In the genomic region with DNA sequence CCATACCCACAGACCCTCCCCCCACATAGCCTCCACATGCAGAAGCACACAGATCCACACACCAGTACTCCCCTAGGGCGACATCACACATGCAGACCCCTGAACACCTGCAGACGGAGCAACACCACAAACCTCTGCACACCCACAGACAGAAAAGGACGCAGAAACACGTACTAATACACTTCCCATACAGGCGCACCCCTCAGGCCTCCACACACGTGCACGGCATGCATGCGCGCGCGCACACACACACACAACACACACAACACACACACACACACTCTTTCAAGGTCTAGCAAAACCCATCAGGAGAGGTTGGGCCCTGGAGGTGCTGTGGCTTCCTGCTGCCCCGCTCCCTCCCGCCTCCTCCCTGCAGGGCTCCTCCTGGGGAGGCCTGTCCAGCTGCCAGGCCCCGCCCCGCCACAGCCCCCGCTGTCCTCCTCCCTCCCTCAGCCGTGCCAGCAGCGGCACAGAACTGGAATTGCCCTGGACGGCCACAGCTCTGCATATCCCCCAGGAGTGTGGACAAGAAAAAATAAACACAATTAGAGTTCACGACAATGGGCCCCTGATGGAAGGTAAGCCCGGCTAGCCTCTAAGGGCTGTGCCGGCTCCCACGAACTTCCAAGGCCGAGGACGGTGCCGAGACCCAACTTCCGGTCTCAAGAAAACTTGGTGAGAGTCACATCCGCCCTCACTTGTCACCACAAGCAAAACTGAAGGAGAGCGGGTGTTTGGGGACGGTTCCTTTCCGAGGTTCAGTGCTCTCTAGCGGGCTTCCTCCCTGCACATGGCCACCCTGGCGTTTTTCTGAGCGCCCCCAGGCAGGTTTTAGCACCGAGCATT, we compare ENCODE assay signal across 1 cellular context.
TF ChIP-seq lines count a peak whose summit lies in the region.

No MANE protein-coding gene starts in this region.

TF ChIP-seq in K562, 482 proteins besides CTCF, POLR2A, EP300 and RAD21 (continued from another document and continues in another):
- TF ChIP-seq, protein P1, sequence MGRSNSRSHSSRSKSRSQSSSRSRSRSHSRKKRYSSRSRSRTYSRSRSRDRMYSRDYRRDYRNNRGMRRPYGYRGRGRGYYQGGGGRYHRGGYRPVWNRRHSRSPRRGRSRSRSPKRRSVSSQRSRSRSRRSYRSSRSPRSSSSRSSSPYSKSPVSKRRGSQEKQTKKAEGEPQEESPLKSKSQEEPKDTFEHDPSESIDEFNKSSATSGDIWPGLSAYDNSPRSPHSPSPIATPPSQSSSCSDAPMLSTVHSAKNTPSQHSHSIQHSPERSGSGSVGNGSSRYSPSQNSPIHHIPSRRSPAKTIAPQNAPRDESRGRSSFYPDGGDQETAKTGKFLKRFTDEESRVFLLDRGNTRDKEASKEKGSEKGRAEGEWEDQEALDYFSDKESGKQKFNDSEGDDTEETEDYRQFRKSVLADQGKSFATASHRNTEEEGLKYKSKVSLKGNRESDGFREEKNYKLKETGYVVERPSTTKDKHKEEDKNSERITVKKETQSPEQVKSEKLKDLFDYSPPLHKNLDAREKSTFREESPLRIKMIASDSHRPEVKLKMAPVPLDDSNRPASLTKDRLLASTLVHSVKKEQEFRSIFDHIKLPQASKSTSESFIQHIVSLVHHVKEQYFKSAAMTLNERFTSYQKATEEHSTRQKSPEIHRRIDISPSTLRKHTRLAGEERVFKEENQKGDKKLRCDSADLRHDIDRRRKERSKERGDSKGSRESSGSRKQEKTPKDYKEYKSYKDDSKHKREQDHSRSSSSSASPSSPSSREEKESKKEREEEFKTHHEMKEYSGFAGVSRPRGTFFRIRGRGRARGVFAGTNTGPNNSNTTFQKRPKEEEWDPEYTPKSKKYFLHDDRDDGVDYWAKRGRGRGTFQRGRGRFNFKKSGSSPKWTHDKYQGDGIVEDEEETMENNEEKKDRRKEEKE (IDR thresholded peaks at IDR 0.05; ENCODE audit: borderline replicate concordance in 1 of 2, control insufficient read depth in 1 of 2, low read depth in 2 of 2, low read length in 1 of 2): no peak
- TF ChIP-seq, protein P2, sequence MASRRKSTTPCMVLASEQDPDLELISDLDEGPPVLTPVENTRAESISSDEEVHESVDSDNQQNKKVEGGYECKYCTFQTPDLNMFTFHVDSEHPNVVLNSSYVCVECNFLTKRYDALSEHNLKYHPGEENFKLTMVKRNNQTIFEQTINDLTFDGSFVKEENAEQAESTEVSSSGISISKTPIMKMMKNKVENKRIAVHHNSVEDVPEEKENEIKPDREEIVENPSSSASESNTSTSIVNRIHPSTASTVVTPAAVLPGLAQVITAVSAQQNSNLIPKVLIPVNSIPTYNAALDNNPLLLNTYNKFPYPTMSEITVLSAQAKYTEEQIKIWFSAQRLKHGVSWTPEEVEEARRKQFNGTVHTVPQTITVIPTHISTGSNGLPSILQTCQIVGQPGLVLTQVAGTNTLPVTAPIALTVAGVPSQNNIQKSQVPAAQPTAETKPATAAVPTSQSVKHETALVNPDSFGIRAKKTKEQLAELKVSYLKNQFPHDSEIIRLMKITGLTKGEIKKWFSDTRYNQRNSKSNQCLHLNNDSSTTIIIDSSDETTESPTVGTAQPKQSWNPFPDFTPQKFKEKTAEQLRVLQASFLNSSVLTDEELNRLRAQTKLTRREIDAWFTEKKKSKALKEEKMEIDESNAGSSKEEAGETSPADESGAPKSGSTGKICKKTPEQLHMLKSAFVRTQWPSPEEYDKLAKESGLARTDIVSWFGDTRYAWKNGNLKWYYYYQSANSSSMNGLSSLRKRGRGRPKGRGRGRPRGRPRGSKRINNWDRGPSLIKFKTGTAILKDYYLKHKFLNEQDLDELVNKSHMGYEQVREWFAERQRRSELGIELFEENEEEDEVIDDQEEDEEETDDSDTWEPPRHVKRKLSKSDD (conservative IDR thresholded peaks at IDR 0.05; ENCODE audit: low read length): no peak
- TF ChIP-seq CREB1 (IDR thresholded peaks at IDR 0.05): peak; percentile 32; the same call in 1 of the 2 replicates
- 0 out of 2 replicates have a peak, but pooled peaks have one; percentile 1 for TF ChIP-seq CREB1 (CRISPR knock-in tag; IDR thresholded peaks at IDR 0.05)
- TF ChIP-seq, protein P3, sequence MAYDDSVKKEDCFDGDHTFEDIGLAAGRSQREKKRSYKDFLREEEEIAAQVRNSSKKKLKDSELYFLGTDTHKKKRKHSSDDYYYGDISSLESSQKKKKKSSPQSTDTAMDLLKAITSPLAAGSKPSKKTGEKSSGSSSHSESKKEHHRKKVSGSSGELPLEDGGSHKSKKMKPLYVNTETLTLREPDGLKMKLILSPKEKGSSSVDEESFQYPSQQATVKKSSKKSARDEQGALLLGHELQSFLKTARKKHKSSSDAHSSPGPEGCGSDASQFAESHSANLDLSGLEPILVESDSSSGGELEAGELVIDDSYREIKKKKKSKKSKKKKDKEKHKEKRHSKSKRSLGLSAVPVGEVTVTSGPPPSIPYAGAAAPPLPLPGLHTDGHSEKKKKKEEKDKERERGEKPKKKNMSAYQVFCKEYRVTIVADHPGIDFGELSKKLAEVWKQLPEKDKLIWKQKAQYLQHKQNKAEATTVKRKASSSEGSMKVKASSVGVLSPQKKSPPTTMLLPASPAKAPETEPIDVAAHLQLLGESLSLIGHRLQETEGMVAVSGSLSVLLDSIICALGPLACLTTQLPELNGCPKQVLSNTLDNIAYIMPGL (CRISPR knock-in tag; IDR thresholded peaks at IDR 0.05): 0 out of 2 replicates have a peak, but pooled peaks have one; percentile 44
- no peak for TF ChIP-seq TCF7 (IDR thresholded peaks at IDR 0.05; ENCODE audit: borderline replicate concordance)
- no peak; the same call in 1 of the 2 replicates for TF ChIP-seq FOXM1 (IDR thresholded peaks at IDR 0.05; ENCODE audit: low read depth)
- no peak for TF ChIP-seq FOXM1 (CRISPR knock-in tag; IDR thresholded peaks at IDR 0.05; ENCODE audit: low read depth)
- TF ChIP-seq ELF1 (tag; IDR thresholded peaks at IDR 0.05): peak; percentile 85
- no peak for TF ChIP-seq NFATC3 (IDR thresholded peaks at IDR 0.05)
- TF ChIP-seq ZNF124 (CRISPR knock-in tag; IDR thresholded peaks at IDR 0.05): no peak
- TF ChIP-seq NEUROD1 (IDR thresholded peaks at IDR 0.05; ENCODE audit: borderline replicate concordance, low read depth, low read length, partially characterized antibody): peak; percentile 10
- no peak for TF ChIP-seq PYGO2 (tag; IDR thresholded peaks at IDR 0.05)
- TF ChIP-seq NCOA1 (IDR thresholded peaks at IDR 0.05; ENCODE audit: low read depth): peak; percentile 40; the same call in 1 of the 2 replicates
- no peak for TF ChIP-seq DNMT1 (IDR thresholded peaks at IDR 0.05)
- no peak for TF ChIP-seq HDAC6 (IDR thresholded peaks at IDR 0.05; ENCODE audit: low read depth, low read length)
- no peak for TF ChIP-seq ZNF217 (CRISPR knock-in tag; IDR thresholded peaks at IDR 0.05)
- TF ChIP-seq GABPB1 (CRISPR knock-in tag; IDR thresholded peaks at IDR 0.05): peak; percentile 88
- TF ChIP-seq, protein P4, sequence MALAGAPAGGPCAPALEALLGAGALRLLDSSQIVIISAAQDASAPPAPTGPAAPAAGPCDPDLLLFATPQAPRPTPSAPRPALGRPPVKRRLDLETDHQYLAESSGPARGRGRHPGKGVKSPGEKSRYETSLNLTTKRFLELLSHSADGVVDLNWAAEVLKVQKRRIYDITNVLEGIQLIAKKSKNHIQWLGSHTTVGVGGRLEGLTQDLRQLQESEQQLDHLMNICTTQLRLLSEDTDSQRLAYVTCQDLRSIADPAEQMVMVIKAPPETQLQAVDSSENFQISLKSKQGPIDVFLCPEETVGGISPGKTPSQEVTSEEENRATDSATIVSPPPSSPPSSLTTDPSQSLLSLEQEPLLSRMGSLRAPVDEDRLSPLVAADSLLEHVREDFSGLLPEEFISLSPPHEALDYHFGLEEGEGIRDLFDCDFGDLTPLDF (CRISPR knock-in tag; IDR thresholded peaks at IDR 0.05): 0 out of 2 replicates have a peak, but pooled peaks have one; percentile 75
- TF ChIP-seq NUFIP1 (IDR thresholded peaks at IDR 0.05; ENCODE audit: partially characterized antibody): no peak
- peak; percentile 22; the same call in 1 of the 2 replicates for TF ChIP-seq MTA1 (IDR thresholded peaks at IDR 0.05; ENCODE audit: borderline replicate concordance)
- TF ChIP-seq, protein P5, sequence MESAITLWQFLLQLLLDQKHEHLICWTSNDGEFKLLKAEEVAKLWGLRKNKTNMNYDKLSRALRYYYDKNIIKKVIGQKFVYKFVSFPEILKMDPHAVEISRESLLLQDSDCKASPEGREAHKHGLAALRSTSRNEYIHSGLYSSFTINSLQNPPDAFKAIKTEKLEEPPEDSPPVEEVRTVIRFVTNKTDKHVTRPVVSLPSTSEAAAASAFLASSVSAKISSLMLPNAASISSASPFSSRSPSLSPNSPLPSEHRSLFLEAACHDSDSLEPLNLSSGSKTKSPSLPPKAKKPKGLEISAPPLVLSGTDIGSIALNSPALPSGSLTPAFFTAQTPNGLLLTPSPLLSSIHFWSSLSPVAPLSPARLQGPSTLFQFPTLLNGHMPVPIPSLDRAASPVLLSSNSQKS (CRISPR knock-in tag; IDR thresholded peaks at IDR 0.05): no peak
- TF ChIP-seq, protein P6, sequence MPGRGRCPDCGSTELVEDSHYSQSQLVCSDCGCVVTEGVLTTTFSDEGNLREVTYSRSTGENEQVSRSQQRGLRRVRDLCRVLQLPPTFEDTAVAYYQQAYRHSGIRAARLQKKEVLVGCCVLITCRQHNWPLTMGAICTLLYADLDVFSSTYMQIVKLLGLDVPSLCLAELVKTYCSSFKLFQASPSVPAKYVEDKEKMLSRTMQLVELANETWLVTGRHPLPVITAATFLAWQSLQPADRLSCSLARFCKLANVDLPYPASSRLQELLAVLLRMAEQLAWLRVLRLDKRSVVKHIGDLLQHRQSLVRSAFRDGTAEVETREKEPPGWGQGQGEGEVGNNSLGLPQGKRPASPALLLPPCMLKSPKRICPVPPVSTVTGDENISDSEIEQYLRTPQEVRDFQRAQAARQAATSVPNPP (IDR thresholded peaks at IDR 0.05; ENCODE audit: borderline replicate concordance, insufficient read depth, insufficient read length): no peak
- TF ChIP-seq BMI1 (IDR thresholded peaks at IDR 0.05; ENCODE audit: low read length): no peak
- TF ChIP-seq, protein P7, sequence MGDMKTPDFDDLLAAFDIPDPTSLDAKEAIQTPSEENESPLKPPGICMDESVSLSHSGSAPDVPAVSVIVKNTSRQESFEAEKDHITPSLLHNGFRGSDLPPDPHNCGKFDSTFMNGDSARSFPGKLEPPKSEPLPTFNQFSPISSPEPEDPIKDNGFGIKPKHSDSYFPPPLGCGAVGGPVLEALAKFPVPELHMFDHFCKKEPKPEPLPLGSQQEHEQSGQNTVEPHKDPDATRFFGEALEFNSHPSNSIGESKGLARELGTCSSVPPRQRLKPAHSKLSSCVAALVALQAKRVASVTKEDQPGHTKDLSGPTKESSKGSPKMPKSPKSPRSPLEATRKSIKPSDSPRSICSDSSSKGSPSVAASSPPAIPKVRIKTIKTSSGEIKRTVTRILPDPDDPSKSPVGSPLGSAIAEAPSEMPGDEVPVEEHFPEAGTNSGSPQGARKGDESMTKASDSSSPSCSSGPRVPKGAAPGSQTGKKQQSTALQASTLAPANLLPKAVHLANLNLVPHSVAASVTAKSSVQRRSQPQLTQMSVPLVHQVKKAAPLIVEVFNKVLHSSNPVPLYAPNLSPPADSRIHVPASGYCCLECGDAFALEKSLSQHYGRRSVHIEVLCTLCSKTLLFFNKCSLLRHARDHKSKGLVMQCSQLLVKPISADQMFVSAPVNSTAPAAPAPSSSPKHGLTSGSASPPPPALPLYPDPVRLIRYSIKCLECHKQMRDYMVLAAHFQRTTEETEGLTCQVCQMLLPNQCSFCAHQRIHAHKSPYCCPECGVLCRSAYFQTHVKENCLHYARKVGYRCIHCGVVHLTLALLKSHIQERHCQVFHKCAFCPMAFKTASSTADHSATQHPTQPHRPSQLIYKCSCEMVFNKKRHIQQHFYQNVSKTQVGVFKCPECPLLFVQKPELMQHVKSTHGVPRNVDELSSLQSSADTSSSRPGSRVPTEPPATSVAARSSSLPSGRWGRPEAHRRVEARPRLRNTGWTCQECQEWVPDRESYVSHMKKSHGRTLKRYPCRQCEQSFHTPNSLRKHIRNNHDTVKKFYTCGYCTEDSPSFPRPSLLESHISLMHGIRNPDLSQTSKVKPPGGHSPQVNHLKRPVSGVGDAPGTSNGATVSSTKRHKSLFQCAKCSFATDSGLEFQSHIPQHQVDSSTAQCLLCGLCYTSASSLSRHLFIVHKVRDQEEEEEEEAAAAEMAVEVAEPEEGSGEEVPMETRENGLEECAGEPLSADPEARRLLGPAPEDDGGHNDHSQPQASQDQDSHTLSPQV (IDR thresholded peaks at IDR 0.05): no peak
- TF ChIP-seq, protein P8, sequence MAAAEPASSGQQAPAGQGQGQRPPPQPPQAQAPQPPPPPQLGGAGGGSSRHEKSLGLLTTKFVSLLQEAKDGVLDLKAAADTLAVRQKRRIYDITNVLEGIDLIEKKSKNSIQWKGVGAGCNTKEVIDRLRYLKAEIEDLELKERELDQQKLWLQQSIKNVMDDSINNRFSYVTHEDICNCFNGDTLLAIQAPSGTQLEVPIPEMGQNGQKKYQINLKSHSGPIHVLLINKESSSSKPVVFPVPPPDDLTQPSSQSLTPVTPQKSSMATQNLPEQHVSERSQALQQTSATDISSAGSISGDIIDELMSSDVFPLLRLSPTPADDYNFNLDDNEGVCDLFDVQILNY (CRISPR knock-in tag; IDR thresholded peaks at IDR 0.05): no peak
- TF ChIP-seq, protein P9, sequence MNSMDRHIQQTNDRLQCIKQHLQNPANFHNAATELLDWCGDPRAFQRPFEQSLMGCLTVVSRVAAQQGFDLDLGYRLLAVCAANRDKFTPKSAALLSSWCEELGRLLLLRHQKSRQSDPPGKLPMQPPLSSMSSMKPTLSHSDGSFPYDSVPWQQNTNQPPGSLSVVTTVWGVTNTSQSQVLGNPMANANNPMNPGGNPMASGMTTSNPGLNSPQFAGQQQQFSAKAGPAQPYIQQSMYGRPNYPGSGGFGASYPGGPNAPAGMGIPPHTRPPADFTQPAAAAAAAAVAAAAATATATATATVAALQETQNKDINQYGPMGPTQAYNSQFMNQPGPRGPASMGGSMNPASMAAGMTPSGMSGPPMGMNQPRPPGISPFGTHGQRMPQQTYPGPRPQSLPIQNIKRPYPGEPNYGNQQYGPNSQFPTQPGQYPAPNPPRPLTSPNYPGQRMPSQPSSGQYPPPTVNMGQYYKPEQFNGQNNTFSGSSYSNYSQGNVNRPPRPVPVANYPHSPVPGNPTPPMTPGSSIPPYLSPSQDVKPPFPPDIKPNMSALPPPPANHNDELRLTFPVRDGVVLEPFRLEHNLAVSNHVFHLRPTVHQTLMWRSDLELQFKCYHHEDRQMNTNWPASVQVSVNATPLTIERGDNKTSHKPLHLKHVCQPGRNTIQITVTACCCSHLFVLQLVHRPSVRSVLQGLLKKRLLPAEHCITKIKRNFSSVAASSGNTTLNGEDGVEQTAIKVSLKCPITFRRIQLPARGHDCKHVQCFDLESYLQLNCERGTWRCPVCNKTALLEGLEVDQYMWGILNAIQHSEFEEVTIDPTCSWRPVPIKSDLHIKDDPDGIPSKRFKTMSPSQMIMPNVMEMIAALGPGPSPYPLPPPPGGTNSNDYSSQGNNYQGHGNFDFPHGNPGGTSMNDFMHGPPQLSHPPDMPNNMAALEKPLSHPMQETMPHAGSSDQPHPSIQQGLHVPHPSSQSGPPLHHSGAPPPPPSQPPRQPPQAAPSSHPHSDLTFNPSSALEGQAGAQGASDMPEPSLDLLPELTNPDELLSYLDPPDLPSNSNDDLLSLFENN (IDR thresholded peaks at IDR 0.05; ENCODE audit: low read depth in 2 of 2, low read length in 2 of 2): no peak
- no peak for TF ChIP-seq SRSF9 (IDR thresholded peaks at IDR 0.05; ENCODE audit: borderline replicate concordance, low read depth, low read length)
- no peak for TF ChIP-seq CBFA2T3 (IDR thresholded peaks at IDR 0.05)
- TF ChIP-seq RBM15 (IDR thresholded peaks at IDR 0.05; ENCODE audit: insufficient read depth, low read length): no peak
- no peak for TF ChIP-seq MAFF (IDR thresholded peaks at IDR 0.05; ENCODE audit: low read length)
